16 cellular contexts compared by ENCODE assay signal in the genomic region with DNA sequence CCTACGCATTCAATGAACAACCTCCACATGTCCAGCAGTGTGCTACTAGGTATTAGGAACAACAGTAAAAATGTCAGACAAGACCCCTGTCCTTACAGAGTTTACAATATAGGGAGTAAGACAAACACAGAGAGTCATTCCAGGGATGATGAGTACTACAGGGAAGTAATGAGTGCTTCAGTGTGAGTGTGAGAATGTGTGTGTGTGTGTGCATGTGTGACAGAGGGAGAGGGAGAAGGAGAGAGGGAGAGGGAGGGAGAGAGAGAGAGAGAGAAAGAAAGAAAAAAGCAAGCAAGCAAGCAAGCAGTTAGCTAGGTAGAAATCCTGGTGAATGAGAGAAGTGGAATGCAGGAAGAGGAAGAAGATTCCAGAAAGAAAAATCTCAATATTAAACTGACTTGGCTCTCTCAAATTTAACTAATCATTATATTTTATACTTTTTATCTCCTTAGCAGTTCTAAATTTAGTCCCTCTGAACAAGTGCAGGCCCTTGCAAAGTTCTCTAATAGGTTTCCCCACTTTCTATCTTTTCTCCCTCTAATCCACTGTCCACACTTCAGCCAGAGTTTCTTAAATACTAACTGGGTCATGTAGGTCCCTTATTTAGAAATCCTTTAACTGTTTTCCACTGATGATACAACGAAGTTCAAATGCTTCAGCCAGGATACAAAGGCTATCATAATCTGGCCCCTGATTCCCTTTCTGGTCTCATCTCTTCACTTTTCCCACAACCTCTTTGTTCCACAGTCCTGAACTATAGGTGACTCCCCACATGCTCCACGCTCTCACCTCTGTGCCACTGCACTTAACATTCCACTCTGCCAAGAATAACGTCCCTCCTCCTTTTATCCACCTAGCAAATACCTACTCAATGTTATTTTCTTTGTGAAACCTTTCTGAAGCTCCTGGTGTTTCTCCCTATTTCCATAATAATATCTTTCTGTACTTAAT. TPM values are rescaled to one million over a fixed set of nuclear protein-coding genes. Genes with fewer than 3 reads are reported as not detected.
DNase-seq lines count a peak whose midpoint lies in the region; ATAC-seq and TF ChIP-seq lines count a peak whose summit lies in the region.
"Had no signal": no experiment of that assay in that cellular context is flagged by ENCODE, and none has a peak within 500 bp of the region (broad histone marks: within the 10 kb centered on the region; RNA-seq: fewer than 3 reads in every experiment).

No MANE protein-coding gene starts in this region.

- peak overlapping the region; percentile 24 to 50 for H3K27ac ChIP-seq in right atrium auricular region
- peak overlapping the region in 1 of 4 donors; percentile 15 for H3K27ac ChIP-seq in sigmoid colon
- H3K27ac ChIP-seq: BLaER1 treated with 17β-estradiol and CSF1 and Interleukin-3, amounts not matched to agents 10 nM and 100 nM had no signal

- H3K27me3 Mint-ChIP-seq in HFFc6 (ENCODE audit: insufficient read depth) = no peaks in the 10 kb centered on the region

- intact Hi-C loops in sigmoid colon (cut with DNase I) = no loop called here

- no peaks in the 10 kb centered on the region for H3K9me3 Mint-ChIP-seq in HFFc6
- H3K9me3 Mint-ChIP-seq: activated CD4-positive, alpha-beta T cell treated with anti-CD3 and anti-CD28 coated beads, Interleukin-2, amount 10 ng/mL, durations not matched to agents 7 days and 5 days; brain; memory B cell; neural crest cell had no signal

- H3K4me3 Mint-ChIP-seq in HFFc6 = no peak overlapping the region
- H3K4me3 Mint-ChIP-seq: activated CD4-positive, alpha-beta T cell treated with anti-CD3 and anti-CD28 coated beads, Interleukin-2, amount 10 ng/mL, durations not matched to agents 7 days and 5 days; brain; memory B cell; neural crest cell had no signal

- 59 to 75% methylated on average over 4 of the region's 4 CpGs for WGBS in sigmoid colon, 2 donors

- TF ChIP-seq EP300 in sigmoid colon (IDR thresholded peaks at IDR 0.05) = no peak

- H3K9ac ChIP-seq in skeletal muscle satellite cell (ENCODE audit: low read depth, low read length) = no peak overlapping the region
- H3K9ac ChIP-seq: BLaER1 treated with 17β-estradiol and CSF1 and Interleukin-3, amounts not matched to agents 10 nM and 100 nM had no signal

- H3K36me3 Mint-ChIP-seq in HFFc6 (ENCODE audit: low read depth) = peaks cover 30% of the 10 kb centered on the region
- H3K36me3 Mint-ChIP-seq: memory B cell had no signal

- H3K4me3 ChIP-seq in choroid plexus epithelial cell (ENCODE audit: low read depth, low read length) (no peak overlapping the region), right atrium auricular region (no peak overlapping the region), skeletal muscle satellite cell (ENCODE audit: low read length) (peak overlapping the region; percentile 2), sigmoid colon (no peak overlapping the region)
- H3K4me3 ChIP-seq: BLaER1 treated with 17β-estradiol and CSF1 and Interleukin-3, amounts not matched to agents 10 nM and 100 nM; HAP-1; testis had no signal

- no peak overlapping the region for H3K27ac Mint-ChIP-seq in HFFc6
- H3K27ac Mint-ChIP-seq: activated CD4-positive, alpha-beta T cell treated with anti-CD3 and anti-CD28 coated beads, Interleukin-2, amount 10 ng/mL, durations not matched to agents 7 days and 5 days; brain; memory B cell had no signal

- no peak for ATAC-seq in HG02759 (IDR thresholded peaks at IDR 0.05; ENCODE audit: unreplicated experiment)

- no peaks in the 10 kb centered on the region for H3K4me1 Mint-ChIP-seq in HFFc6 (ENCODE audit: low read depth)
- H3K4me1 Mint-ChIP-seq: activated CD4-positive, alpha-beta T cell treated with anti-CD3 and anti-CD28 coated beads, Interleukin-2, amount 10 ng/mL, durations not matched to agents 7 days and 5 days; memory B cell had no signal

- H3K9me3 ChIP-seq in right atrium auricular region (no peaks in the 10 kb centered on the region), skeletal muscle satellite cell (replicated peaks; ENCODE audit: low read length) (no peaks in the 10 kb centered on the region), sigmoid colon (no peaks in the 10 kb centered on the region)
- H3K9me3 ChIP-seq: BLaER1 treated with 17β-estradiol and CSF1 and Interleukin-3, amounts not matched to agents 10 nM and 100 nM; HAP-1; testis had no signal

- H3K27me3 ChIP-seq in right atrium auricular region = no peaks in the 10 kb centered on the region
- H3K27me3 ChIP-seq in skeletal muscle satellite cell (ENCODE audit: control insufficient read depth, insufficient read depth, low read length) = no peaks in the 10 kb centered on the region
- no peaks in the 10 kb centered on the region for H3K27me3 ChIP-seq in sigmoid colon
- H3K27me3 ChIP-seq: BLaER1 treated with 17β-estradiol and CSF1 and Interleukin-3, amounts not matched to agents 10 nM and 100 nM; testis had no signal

- no peak for TF ChIP-seq POLR2A in sigmoid colon (IDR thresholded peaks at IDR 0.05)

- DNase-seq in HFFc6 = peak; percentile 39
- DNase-seq in choroid plexus epithelial cell (ENCODE audit: low read depth) = peak; percentile 40
- no peak for DNase-seq in right atrium auricular region (ENCODE audit: low spot score)
- no peak for DNase-seq in sigmoid colon
- no peak for DNase-seq in nucleus accumbens (lab: John Stamatoyannopoulos, UW)
- DNase-seq: activated CD4-positive, alpha-beta T cell treated with anti-CD3 and anti-CD28 coated beads, Interleukin-2, amount 10 ng/mL, durations not matched to agents 7 days and 5 days; activated naive CD4-positive, alpha-beta T cell; NCI-H2029 treated with DMSO at 0.1 percent for 48 hours; testis had no signal

- peaks cover 0 to 93% of the 10 kb centered on the region in 2 donors for H3K4me1 ChIP-seq in right atrium auricular region
- H3K4me1 ChIP-seq in skeletal muscle satellite cell (ENCODE audit: control insufficient read depth, insufficient read depth, low read length) = peaks cover 95% of the 10 kb centered on the region
- peaks cover 0 to 79% (median 48%) of the 10 kb centered on the region in 4 donors for H3K4me1 ChIP-seq in sigmoid colon

- TF ChIP-seq CTCF in HFFc6 (IDR thresholded peaks at IDR 0.05) = no peak
- TF ChIP-seq CTCF in choroid plexus epithelial cell (conservative IDR thresholded peaks at IDR 0.05; ENCODE audit: low read depth, low read length) = no peak
- TF ChIP-seq CTCF in right atrium auricular region (IDR thresholded peaks at IDR 0.05) = no peak
- no peak for TF ChIP-seq CTCF in sigmoid colon (IDR thresholded peaks at IDR 0.05)

- H3K36me3 ChIP-seq in right atrium auricular region (no peaks in the 10 kb centered on the region), skeletal muscle satellite cell (ENCODE audit: insufficient read depth, low read length) (peaks cover 62% of the 10 kb centered on the region), sigmoid colon (no peaks in the 10 kb centered on the region)
- H3K36me3 ChIP-seq: HAP-1 had no signal

- peak overlapping the region; percentile 55 for H3K4me2 ChIP-seq in skeletal muscle satellite cell (ENCODE audit: low read length)
- H3K4me2 ChIP-seq: BLaER1 treated with 17β-estradiol and CSF1 and Interleukin-3, amounts not matched to agents 10 nM and 100 nM had no signal

RNA-seq across cellular contexts. Expression of a gene that starts 10.3 kb away (rescaled TPM):
- 100 to 1,000 TPM; 199 to 436 (median 233) TPM for total RNA-seq in HFFc6 (2021; fragmentation: NEBNext Ultra II Directional; extraction: Animal tissue kit (Norgen Biotek cat#: 25700))
- 10 to 100 TPM; 34.3 to 55.8 TPM for total RNA-seq in right atrium auricular region
- total RNA-seq in skeletal muscle satellite cell (2012; rRNA removed) = 659 TPM in 2 replicates
- 10 to 100 TPM; 38.8 to 56.5 (median 51.3) TPM for total RNA-seq in sigmoid colon
- 1 to 10 TPM; 1.2 to 3.5 (median 2.5) TPM for polyA plus RNA-seq in sigmoid colon

Comparison
In these comparisons a context has a peak if more than half of its experiments do, and no peak if none do; other contexts are left out.
1. DNase-seq: peak in HFFc6 (single experiment) and choroid plexus epithelial cell (single experiment); none in right atrium auricular region (single experiment), sigmoid colon (single experiment) and nucleus accumbens (0 of 56).